8 cellular contexts compared by ENCODE assay signal in the genomic region with DNA sequence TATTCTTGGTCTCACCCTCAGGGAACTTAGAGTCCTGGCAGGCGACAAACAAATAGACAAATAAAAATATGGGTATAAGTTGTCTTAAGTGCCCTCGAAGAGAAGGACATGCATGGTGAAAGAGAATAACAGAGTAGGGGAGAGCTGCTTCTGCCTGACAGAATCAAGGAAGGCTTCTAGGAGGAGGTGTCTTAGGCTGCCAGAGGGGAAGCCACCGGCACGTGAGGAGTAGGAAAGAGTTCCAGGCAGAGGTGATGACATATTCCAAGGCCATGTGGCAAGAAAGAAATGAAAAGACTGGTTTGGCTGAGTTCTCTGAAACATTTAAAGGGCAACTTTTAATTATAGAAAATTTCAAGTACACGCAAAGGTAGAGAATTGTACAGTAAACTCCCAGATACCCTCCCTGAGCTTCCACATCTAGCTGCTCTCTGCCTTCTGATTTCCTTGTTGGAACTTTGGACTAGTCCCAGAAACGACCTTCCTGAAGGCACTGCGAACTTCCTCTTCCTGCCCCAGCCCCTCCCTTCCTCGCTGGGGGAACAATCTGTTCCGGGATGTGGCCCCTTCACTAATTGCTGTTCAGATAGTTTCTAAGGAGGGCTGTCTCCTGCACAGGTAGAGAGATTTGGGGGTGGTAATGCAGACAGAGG.
DNase-seq lines count a peak whose midpoint lies in the region; ATAC-seq, FAIRE-seq and TF ChIP-seq lines count a peak whose summit lies in the region.
"Had no signal": no experiment of that assay in that cellular context is flagged by ENCODE, and none has a peak within 500 bp of the region (broad histone marks: within the 10 kb centered on the region; RNA-seq: fewer than 3 reads in every experiment).

No MANE protein-coding gene starts in this region.

- CTCF ChIA-PET in HCT116 (lab: Charles Lee): interaction anchor here (0.9 to 2.9 kb wide), 4 partner anchors 245 to 606 kb away, joined by 3 to 13 read pairs (median 7); no protein-coding TSS in a partner anchor

- H3K4me3 ChIP-seq in HCT116 (replicated peaks in 1 of 2; ENCODE audit: low read depth in 1 of 2, low read length in 2 of 2) (peak overlapping the region; percentile 37 to 53), gastroesophageal sphincter (peak overlapping the region in 1 of 2 donors; percentile 18), sigmoid colon (no peak overlapping the region)

- TF ChIP-seq POLR2A in HCT116 (IDR thresholded peaks at IDR 0.05; ENCODE audit: borderline replicate concordance, extremely low read depth, insufficient read depth, insufficient read length): no peak
- TF ChIP-seq POLR2A in gastroesophageal sphincter (IDR thresholded peaks at IDR 0.05): no peak
- TF ChIP-seq POLR2A in sigmoid colon (IDR thresholded peaks at IDR 0.05): no peak
- no peak for TF ChIP-seq POLR2A in H54 (IDR thresholded peaks at IDR 0.05; ENCODE audit: low read depth, low read length)

- intact Hi-C loops in HCT116 (cut with micrococcal nuclease) (loop anchor here (1.0 to 5.0 kb wide), 6 partner anchors 326 to 1342 kb away; a partner anchor contains a TSS), sigmoid colon (cut with DNase I) (loop anchor here (5.0 to 10.0 kb wide), 2 partner anchors 452 to 1200 kb away; no protein-coding TSS in a partner anchor)

- H3K36me3 ChIP-seq in HCT116 (ENCODE audit: control insufficient read depth in 1 of 2, insufficient read depth in 2 of 2, low read length in 2 of 2): no peaks in the 10 kb centered on the region
- no peaks in the 10 kb centered on the region for H3K36me3 ChIP-seq in gastroesophageal sphincter
- no peaks in the 10 kb centered on the region for H3K36me3 ChIP-seq in sigmoid colon

- 50 to 58% methylated on average over 5 to 7 of the region's 9 CpGs for WGBS in gastroesophageal sphincter (ENCODE audit: low coverage in 1 of 2), 2 donors
- 39 to 53% methylated on average over 9 of the region's 9 CpGs for WGBS in sigmoid colon, 2 donors

- H3K4me2 ChIP-seq in HCT116 (ENCODE audit: low read length): peak overlapping the region; percentile 81

- ATAC-seq in HCT116 (peak; percentile 67), SK-N-SH treated with all-trans-retinoic acid at 6 μM for 48 hours (no peak), gastroesophageal sphincter (peak; percentile 44), GM21723 (IDR thresholded peaks at IDR 0.05; ENCODE audit: unreplicated experiment) (no peak)

- no peak for FAIRE-seq in H54 (lab: Jason Lieb, UNC)
- FAIRE-seq: bronchial epithelial cell had no signal

- TF ChIP-seq EP300 in gastroesophageal sphincter (IDR thresholded peaks at IDR 0.05): no peak
- TF ChIP-seq EP300 in sigmoid colon (IDR thresholded peaks at IDR 0.05): no peak

- DNase-seq in HCT116 (ENCODE audit: low read depth, low spot score) (no peak), sigmoid colon (peak; percentile 58), amygdala (lab: John Stamatoyannopoulos, UW) (no peak), H54 (ENCODE audit: insufficient read length, low spot score) (no peak)

- TSS peak; percentile 87 for BruUV-seq in HCT116 (replicated peaks; lab: Mats Ljungman, UMichigan)

- H3K9me2 ChIP-seq in HCT116 (ENCODE audit: insufficient read depth): no peaks in the 10 kb centered on the region

- RAD21 ChIA-PET in HCT116 (lab: Charles Lee; ENCODE audit: low non-redundant PET in 1 of 2, low total read pairs in 2 of 2, uncharacterized antibody in 2 of 2, unreplicated experiment in 2 of 2): no interaction called here

- TF ChIP-seq CTCF in HCT116 (IDR thresholded peaks at IDR 0.05 in 2 of 3, conservative IDR thresholded peaks at IDR 0.05 in 1 of 3; ENCODE audit: borderline replicate concordance in 1 of 3, insufficient read depth in 1 of 3, low read depth in 2 of 3, low read length in 2 of 3) (no peak), gastroesophageal sphincter (IDR thresholded peaks at IDR 0.05) (no peak), sigmoid colon (IDR thresholded peaks at IDR 0.05) (no peak)

- peak overlapping the region; percentile 38 for H3K9ac ChIP-seq in HCT116 (ENCODE audit: low read length)

- H3K4me1 ChIP-seq in HCT116 (ENCODE audit: control insufficient read depth in 1 of 2, insufficient read depth in 2 of 2, low read length in 2 of 2) (peaks cover 2 to 15% of the 10 kb centered on the region in 2 experiments; a peak in 3 of 4 replicates), gastroesophageal sphincter (no peaks in the 10 kb centered on the region), sigmoid colon (no peaks in the 10 kb centered on the region)

- no peaks in the 10 kb centered on the region for H4K20me1 ChIP-seq in HCT116 (ENCODE audit: insufficient read depth)

- no peaks in the 10 kb centered on the region for H3K79me2 ChIP-seq in HCT116 (ENCODE audit: insufficient read depth, low read length)

- TF ChIP-seq RAD21 in HCT116 (IDR thresholded peaks at IDR 0.05; ENCODE audit: low read depth): no peak

- H3K27me3 ChIP-seq in HCT116 (ENCODE audit: insufficient read depth, low read length): no peaks in the 10 kb centered on the region
- H3K27me3 ChIP-seq in gastroesophageal sphincter: no peaks in the 10 kb centered on the region
- H3K27me3 ChIP-seq in sigmoid colon: no peaks in the 10 kb centered on the region

- POLR2A ChIA-PET in HCT116 (lab: Charles Lee): no interaction called here

- H3K9me3 ChIP-seq in HCT116 (ENCODE audit: control insufficient read depth in 1 of 2, insufficient read depth in 1 of 2, low read depth in 1 of 2, low read length in 2 of 2) (no peaks in the 10 kb centered on the region), gastroesophageal sphincter (peaks cover 0 to 4% (median 0%) of the 10 kb centered on the region in 3 donors), sigmoid colon (no peaks in the 10 kb centered on the region)

- peak overlapping the region; percentile 87 for H2AFZ ChIP-seq in HCT116 (ENCODE audit: low read depth, low read length, poor library complexity, severe bottlenecking)

- H3K27ac ChIP-seq in HCT116 (ENCODE audit: low read depth, low read length) (peak overlapping the region; percentile 4), gastroesophageal sphincter (peak overlapping the region in 1 of 4 donors; percentile 35), sigmoid colon (peak overlapping the region in 1 of 4 donors; percentile 51)

TF ChIP-seq in HCT116, 20 proteins besides CTCF, POLR2A, EP300 and RAD21:
- TF ChIP-seq POLR2AphosphoS5 (IDR thresholded peaks at IDR 0.05; ENCODE audit: low read depth, low read length): peak; percentile 79
- peak; percentile 10; the same call in 1 of the 2 replicates for TF ChIP-seq CBX3 (IDR thresholded peaks at IDR 0.05; ENCODE audit: low read depth)
- TF ChIP-seq ZFX (IDR thresholded peaks at IDR 0.05): no peak

TF ChIP-seq in SK-N-SH treated with all-trans-retinoic acid at 6 μM for 48 hours, 23 proteins besides CTCF, POLR2A, EP300 and RAD21:
- peak; percentile 89 for TF ChIP-seq ZFP3 (CRISPR knock-in tag; IDR thresholded peaks at IDR 0.05)
- TF ChIP-seq, protein P1, sequence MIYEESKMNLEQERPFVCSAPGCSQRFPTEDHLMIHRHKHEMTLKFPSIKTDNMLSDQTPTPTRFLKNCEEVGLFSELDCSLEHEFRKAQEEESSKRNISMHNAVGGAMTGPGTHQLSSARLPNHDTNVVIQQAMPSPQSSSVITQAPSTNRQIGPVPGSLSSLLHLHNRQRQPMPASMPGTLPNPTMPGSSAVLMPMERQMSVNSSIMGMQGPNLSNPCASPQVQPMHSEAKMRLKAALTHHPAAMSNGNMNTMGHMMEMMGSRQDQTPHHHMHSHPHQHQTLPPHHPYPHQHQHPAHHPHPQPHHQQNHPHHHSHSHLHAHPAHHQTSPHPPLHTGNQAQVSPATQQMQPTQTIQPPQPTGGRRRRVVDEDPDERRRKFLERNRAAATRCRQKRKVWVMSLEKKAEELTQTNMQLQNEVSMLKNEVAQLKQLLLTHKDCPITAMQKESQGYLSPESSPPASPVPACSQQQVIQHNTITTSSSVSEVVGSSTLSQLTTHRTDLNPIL (CRISPR knock-in tag; IDR thresholded peaks at IDR 0.05; ENCODE audit: low read depth): no peak

Comparison
In these comparisons a context has a peak if more than half of its experiments do, and no peak if none do; other contexts are left out.
1. ATAC-seq: peak in HCT116 (single experiment) and gastroesophageal sphincter (single experiment); none in SK-N-SH treated with all-trans-retinoic acid at 6 μM for 48 hours (single experiment) and GM21723 (single experiment).
2. H3K4me3 ChIP-seq: peak in HCT116 (2 of 2); none in sigmoid colon (0 of 4).